Comparison of ENCODE assay signal across 7 cellular contexts in genomic region chr16:14680396-14680795, GRCh38. TPM values are rescaled to one million over a fixed set of nuclear protein-coding genes. Genes with fewer than 3 reads are reported as not detected.
"Had no signal": no experiment of that assay in that cellular context is flagged by ENCODE, and none has a peak within 500 bp of the region (broad histone marks: within the 10 kb centered on the region; RNA-seq: fewer than 3 reads in every experiment).

No MANE protein-coding gene starts in this region.

RNA-seq across cellular contexts. Expression of gene PLA2G10, which starts 13.7 kb away (rescaled TPM):
- total RNA-seq: suprapubic skin, temporal lobe, thoracic aorta, thyroid gland, tibial nerve, uterus, vagina had no signal

RNA-seq across cellular contexts. Expression of gene NPIPA3, which starts 22.8 kb away (rescaled TPM):
- total RNA-seq: vagina had no signal
